In genomic region chrX:11447418-11447817, GRCh38 we compare ENCODE assay signal across 23 cellular contexts.
DNase-seq lines count a peak whose midpoint lies in the region; ATAC-seq, FAIRE-seq and TF ChIP-seq lines count a peak whose summit lies in the region.
"Had no signal": no experiment of that assay in that cellular context is flagged by ENCODE, and none has a peak within 500 bp of the region (broad histone marks: within the 10 kb centered on the region; RNA-seq: fewer than 3 reads in every experiment).

No MANE protein-coding gene starts in this region.

- H3K27me3 Mint-ChIP-seq in astrocyte (ENCODE audit: low read depth, unreplicated experiment): no peaks in the 10 kb centered on the region

- H3K36me3 Mint-ChIP-seq in astrocyte (ENCODE audit: low read depth, unreplicated experiment): no peaks in the 10 kb centered on the region
- H3K36me3 Mint-ChIP-seq: CD14-positive monocyte, IgD-negative memory B cell had no signal

- no peak for ATAC-seq in HG03460 (IDR thresholded peaks at IDR 0.05; ENCODE audit: unreplicated experiment)

- no peak for FAIRE-seq in astrocyte (lab: Jason Lieb, UNC)
- FAIRE-seq: H54, HTR-8/SVneo had no signal

- H4K20me1 ChIP-seq in astrocyte (ENCODE audit: insufficient read depth, low read length) (no peaks in the 10 kb centered on the region), fibroblast of lung (ENCODE audit: control insufficient read depth, extremely low read depth, insufficient read depth, low read length) (no peaks in the 10 kb centered on the region)

- H3K27ac ChIP-seq in ACC112 (ENCODE audit: low read depth, low read length): peak overlapping the region; percentile 69; the same call in 1 of the 2 replicates
- no peak overlapping the region for H3K27ac ChIP-seq in astrocyte (ENCODE audit: low read depth, low read length)
- no peak overlapping the region for H3K27ac ChIP-seq in fibroblast of lung (ENCODE audit: insufficient read depth, low read length)
- H3K27ac ChIP-seq in prostate gland: peak overlapping the region in 1 of 2 donors; percentile 19

- 16% methylated on average over 1 of the region's 1 CpG for WGBS in prostate gland

- H3K79me2 ChIP-seq in ACC112 (ENCODE audit: control insufficient read depth, insufficient read depth, low read length, unreplicated experiment) (no peaks in the 10 kb centered on the region), astrocyte (ENCODE audit: insufficient read depth, low read length) (no peaks in the 10 kb centered on the region), fibroblast of lung (ENCODE audit: control insufficient read depth, insufficient read depth, low read length) (no peaks in the 10 kb centered on the region)

- H3K4me3 ChIP-seq in ACC112 (ENCODE audit: low read depth, low read length): no peak overlapping the region
- no peak overlapping the region for H3K4me3 ChIP-seq in astrocyte (ENCODE audit: insufficient read depth, low read depth, low read length)
- no peak overlapping the region for H3K4me3 ChIP-seq in fibroblast of lung (replicated peaks in 1 of 4; ENCODE audit: control extremely low read depth in 1 of 4, insufficient read depth in 1 of 4, low read depth in 3 of 4, low read length in 4 of 4)
- H3K4me3 ChIP-seq in prostate gland: no peak overlapping the region
- H3K4me3 ChIP-seq in HAP-1: no peak overlapping the region

- H3K9me3 Mint-ChIP-seq in astrocyte (ENCODE audit: unreplicated experiment): no peaks in the 10 kb centered on the region
- H3K9me3 Mint-ChIP-seq: HFFc6 had no signal

- intact Hi-C loops in prostate gland (cut with DNase I): no loop called here

- DNase-seq in astrocyte (ENCODE audit: low read depth) (peak; percentile 59), fibroblast of lung (ENCODE audit: low read depth in 2 of 2) (peak; percentile 33 to 65), prostate gland (ENCODE audit: low spot score) (peak; percentile 36), DMS114 treated with DMSO at 0.1 percent for 48 hours (lab: John Stamatoyannopoulos, UW; ENCODE audit: unreplicated experiment) (no peak), 8988T (no peak), HAP-1 (ENCODE audit: low spot score in 2 of 2) (no peak)
- DNase-seq: ACHN, HFFc6, Kasumi-1, MM.1S, NCI-H1092 treated with DMSO at 0.1 percent for 48 hours, NCI-H146, NCI-H2081, NCI-H510A treated with DMSO at 0.1 percent for 48 hours, NCI-H774, OCI-M1, Right ventricle myocardium superior had no signal

- no peak overlapping the region for H3K27ac Mint-ChIP-seq in astrocyte (ENCODE audit: unreplicated experiment)
- H3K27ac Mint-ChIP-seq: CD14-positive monocyte, HFFc6, IgD-negative memory B cell had no signal

- TF ChIP-seq POLR2A in prostate gland (IDR thresholded peaks at IDR 0.05): no peak

- H3K9ac ChIP-seq in astrocyte (ENCODE audit: low read length): no peak overlapping the region
- H3K9ac ChIP-seq in fibroblast of lung (ENCODE audit: insufficient read depth, low read length): no peak overlapping the region

- H3K4me3 Mint-ChIP-seq in astrocyte (ENCODE audit: unreplicated experiment): no peak overlapping the region
- H3K4me3 Mint-ChIP-seq: CD14-positive monocyte, HFFc6, IgD-negative memory B cell had no signal

- H3K4me2 ChIP-seq in astrocyte (ENCODE audit: low read length): no peak overlapping the region
- H3K4me2 ChIP-seq in fibroblast of lung (ENCODE audit: extremely low read depth, insufficient read depth, low read length): no peak overlapping the region

- H3K4me1 ChIP-seq in ACC112 (ENCODE audit: control insufficient read depth, insufficient read depth, low read length, unreplicated experiment): peaks cover 23% of the 10 kb centered on the region
- H3K4me1 ChIP-seq in astrocyte (ENCODE audit: insufficient read depth, low read length): peaks cover 3% of the 10 kb centered on the region
- no peaks in the 10 kb centered on the region for H3K4me1 ChIP-seq in fibroblast of lung (ENCODE audit: control insufficient read depth, extremely low read depth, insufficient read depth, low read length)
- no peaks in the 10 kb centered on the region for H3K4me1 ChIP-seq in prostate gland (replicated peaks)
- no peaks in the 10 kb centered on the region for H3K4me1 ChIP-seq in HAP-1

- TF ChIP-seq CTCF in astrocyte (IDR thresholded peaks at IDR 0.05; ENCODE audit: insufficient read depth, low read depth, low read length) (no peak), fibroblast of lung (conservative IDR thresholded peaks at IDR 0.05 in 1 of 2, IDR thresholded peaks at IDR 0.05 in 1 of 2; ENCODE audit: low read depth in 1 of 2, low read length in 2 of 2) (no peak), prostate gland (IDR thresholded peaks at IDR 0.05) (no peak)

- H3K27me3 ChIP-seq in ACC112 (ENCODE audit: insufficient read depth, low read length): no peaks in the 10 kb centered on the region
- no peaks in the 10 kb centered on the region for H3K27me3 ChIP-seq in astrocyte (ENCODE audit: insufficient read depth, low read length)
- H3K27me3 ChIP-seq in fibroblast of lung (ENCODE audit: control insufficient read depth, insufficient read depth, low read length): no peaks in the 10 kb centered on the region
- H3K27me3 ChIP-seq in prostate gland (replicated peaks; ENCODE audit: insufficient read depth): no peaks in the 10 kb centered on the region
- no peaks in the 10 kb centered on the region for H3K27me3 ChIP-seq in HAP-1 (ENCODE audit: low read depth)

- H2AFZ ChIP-seq in ACC112 (ENCODE audit: low read length, unreplicated experiment) (no peak overlapping the region), astrocyte (ENCODE audit: low read depth, low read length) (no peak overlapping the region), fibroblast of lung (ENCODE audit: low read length) (no peak overlapping the region)

- in situ Hi-C loops in HAP-1 (cut with MboI; ENCODE audit: low sequenced_read_pairs): no loop called here

- H3K36me3 ChIP-seq in ACC112 (ENCODE audit: insufficient read depth, low read length): no peaks in the 10 kb centered on the region
- H3K36me3 ChIP-seq in astrocyte (ENCODE audit: insufficient read depth, low read length): no peaks in the 10 kb centered on the region
- H3K36me3 ChIP-seq in fibroblast of lung (ENCODE audit: control insufficient read depth, insufficient read depth, low read length): no peaks in the 10 kb centered on the region
- H3K36me3 ChIP-seq in prostate gland: no peaks in the 10 kb centered on the region
- H3K36me3 ChIP-seq in HAP-1 (replicated peaks): no peaks in the 10 kb centered on the region

- no peaks in the 10 kb centered on the region for H3K9me3 ChIP-seq in astrocyte (ENCODE audit: insufficient read depth, low read depth, low read length)
- no peaks in the 10 kb centered on the region for H3K9me3 ChIP-seq in fibroblast of lung (ENCODE audit: control insufficient read depth, insufficient read depth, low read depth, low read length)
- no peaks in the 10 kb centered on the region for H3K9me3 ChIP-seq in prostate gland
- no peaks in the 10 kb centered on the region for H3K9me3 ChIP-seq in HAP-1

- H3K4me1 Mint-ChIP-seq in astrocyte (ENCODE audit: low read depth, unreplicated experiment): no peaks in the 10 kb centered on the region
- H3K4me1 Mint-ChIP-seq: CD14-positive monocyte had no signal

Comparison
In these comparisons a context has a peak if more than half of its experiments do, and no peak if none do; other contexts are left out.
1. DNase-seq: peak in astrocyte (single experiment), fibroblast of lung (2 of 2) and prostate gland (single experiment); none in DMS114 treated with DMSO at 0.1 percent for 48 hours (single experiment), 8988T (single experiment) and HAP-1 (0 of 2).